ENCODE assay signal across 25 cellular contexts in the genomic region with DNA sequence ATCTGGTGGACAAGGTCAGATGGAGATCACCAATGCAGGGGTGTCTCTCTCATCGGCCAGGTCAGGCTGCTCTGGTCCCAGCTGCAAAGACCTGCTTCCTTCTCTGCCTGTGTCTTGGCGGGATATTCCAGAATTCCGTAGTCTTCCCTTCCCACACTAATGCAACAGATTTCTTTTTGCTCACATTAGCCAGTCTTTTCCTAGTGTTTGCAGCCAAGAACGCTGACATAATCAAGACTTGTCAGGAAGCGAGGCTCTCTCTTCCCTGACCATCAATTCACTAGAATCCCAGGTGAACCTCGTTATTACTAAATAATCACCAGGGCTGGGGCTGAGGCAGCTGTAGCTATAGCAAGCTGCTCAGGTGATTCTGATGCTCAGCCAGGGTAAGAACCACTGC. TPM values are rescaled to one million over a fixed set of nuclear protein-coding genes. Genes with fewer than 3 reads are reported as not detected.
DNase-seq lines count a peak whose midpoint lies in the region; ATAC-seq and TF ChIP-seq lines count a peak whose summit lies in the region.
"Had no signal": no experiment of that assay in that cellular context is flagged by ENCODE, and none has a peak within 500 bp of the region (broad histone marks: within the 10 kb centered on the region; RNA-seq: fewer than 3 reads in every experiment).

No MANE protein-coding gene starts in this region.

- H3K36me3 ChIP-seq in body of pancreas (replicated peaks in 1 of 2; ENCODE audit: insufficient read depth in 1 of 2, low read depth in 2 of 2), result no peaks in the 10 kb centered on the region
- peaks cover 0 to 14% (median 0%) of the 10 kb centered on the region in 9 donors for H3K36me3 ChIP-seq in heart right ventricle
- H3K36me3 ChIP-seq in uterus, result no peaks in the 10 kb centered on the region
- H3K36me3 ChIP-seq: BE2C, MG63 had no signal

- peak overlapping the region in 3 of 4 donors; percentile 58 to 74 (median 74) for H3K27ac ChIP-seq in body of pancreas
- peak overlapping the region in 6 of 10 donors; percentile 13 to 63 (median 44) for H3K27ac ChIP-seq in heart right ventricle
- peak overlapping the region; percentile 48 to 72 for H3K27ac ChIP-seq in uterus
- H3K27ac ChIP-seq: PC-9 had no signal

- H3K9me3 ChIP-seq in body of pancreas (no peaks in the 10 kb centered on the region), heart right ventricle (no peaks in the 10 kb centered on the region), uterus (no peaks in the 10 kb centered on the region)
- H3K9me3 ChIP-seq: BE2C, MG63, SK-N-SH had no signal

- TF ChIP-seq POLR2A in body of pancreas (IDR thresholded peaks at IDR 0.05) (no peak), uterus (IDR thresholded peaks at IDR 0.05) (no peak)

- 42 to 52% methylated on average over 6 of the region's 6 CpGs for WGBS in body of pancreas, 2 donors
- WGBS in heart right ventricle, 2 donors, result 54 to 57% methylated on average over 6 of the region's 6 CpGs

- no peak for TF ChIP-seq CTCF in body of pancreas (IDR thresholded peaks at IDR 0.05)
- no peak for TF ChIP-seq CTCF in heart right ventricle (IDR thresholded peaks at IDR 0.05)
- no peak for TF ChIP-seq CTCF in uterus (IDR thresholded peaks at IDR 0.05)
- TF ChIP-seq CTCF in Calu3 (IDR thresholded peaks at IDR 0.05; ENCODE audit: unreplicated experiment), result no peak

- no peak overlapping the region for H3K4me3 Mint-ChIP-seq in Calu3 (ENCODE audit: low read depth, unreplicated experiment)
- H3K4me3 Mint-ChIP-seq: CD4-positive, CD25-positive, alpha-beta regulatory T cell had no signal

- H3K4me3 ChIP-seq in body of pancreas, result no peak overlapping the region
- H3K4me3 ChIP-seq in heart right ventricle, result no peak overlapping the region
- no peak overlapping the region for H3K4me3 ChIP-seq in uterus
- H3K4me3 ChIP-seq: GM12878, K562, MG63, PC-9 had no signal

- intact Hi-C loops in Right ventricle myocardium superior (cut with DNase I) (no loop called here), cardiac septum (cut with DNase I) (no loop called here), body of pancreas (cut with DNase I) (no loop called here), heart right ventricle (cut with DNase I) (no loop called here), uterus (cut with DNase I; ENCODE audit: low total_unique reads) (no loop called here), Calu3 (cut with micrococcal nuclease; ENCODE audit: unreplicated experiment) (no loop called here)

- no peaks in the 10 kb centered on the region for H3K36me3 Mint-ChIP-seq in Calu3 (ENCODE audit: insufficient read depth, unreplicated experiment)

- no peaks in the 10 kb centered on the region for H3K27me3 Mint-ChIP-seq in Calu3 (ENCODE audit: unreplicated experiment)
- H3K27me3 Mint-ChIP-seq: CD4-positive, CD25-positive, alpha-beta regulatory T cell had no signal

- H3K9me3 Mint-ChIP-seq in Calu3 (ENCODE audit: low read depth, unreplicated experiment), result no peaks in the 10 kb centered on the region
- H3K9me3 Mint-ChIP-seq: CD4-positive, CD25-positive, alpha-beta regulatory T cell had no signal

- H3K27ac Mint-ChIP-seq in Calu3 (ENCODE audit: unreplicated experiment), result no peak overlapping the region
- H3K27ac Mint-ChIP-seq: CD4-positive, CD25-positive, alpha-beta regulatory T cell had no signal

- H3K27me3 ChIP-seq in body of pancreas (no peaks in the 10 kb centered on the region), heart right ventricle (no peaks in the 10 kb centered on the region), uterus (no peaks in the 10 kb centered on the region)
- H3K27me3 ChIP-seq: BE2C, MG63 had no signal

- peaks cover 89% of the 10 kb centered on the region for H3K4me1 ChIP-seq in body of pancreas
- peaks cover 0 to 70% (median 27%) of the 10 kb centered on the region in 9 donors for H3K4me1 ChIP-seq in heart right ventricle
- peaks cover 0 to 8% of the 10 kb centered on the region in 2 donors for H3K4me1 ChIP-seq in uterus
- H3K4me1 ChIP-seq: BE2C had no signal

- CTCF ChIA-PET in Calu3 (lab: Charles Lee), result no interaction called here

- DNase-seq in Right ventricle myocardium superior (no peak), cardiac septum (ENCODE audit: low spot score) (no peak), body of pancreas (peak in 1 of 4 donors; percentile 15), heart right ventricle (peak in 1 of 2 donors; percentile 44), uterus (no peak), Calu3 (no peak)
- DNase-seq: BE2C; CD4-positive, CD25-positive, alpha-beta regulatory T cell; DND-41; GOT3; MG63; NCI-H1417 treated with DMSO at 0.1 percent for 48 hours; NCI-H2171; NCI-H524; NCI-H82; PC-9; RPMI8226; SIG-M5; SK-N-SH had no signal

- peaks cover 12% of the 10 kb centered on the region for H3K4me1 Mint-ChIP-seq in Calu3 (ENCODE audit: low read depth, unreplicated experiment)

- peak; percentile 62 for ATAC-seq in Right ventricle myocardium superior (ENCODE audit: poor library complexity)
- no peak for ATAC-seq in body of pancreas
- peak in 6 of 8 donors; percentile 19 to 54 (median 42) for ATAC-seq in heart right ventricle
- no peak for ATAC-seq in GM21529 (IDR thresholded peaks at IDR 0.05; ENCODE audit: unreplicated experiment)
- ATAC-seq in GM21786 (IDR thresholded peaks at IDR 0.05; ENCODE audit: unreplicated experiment), result no peak
- ATAC-seq: GM12878, K562 had no signal

- BruUV-seq in Calu3 (replicated peaks; lab: Mats Ljungman, UMichigan), result no TSS peak

RNA-seq across cellular contexts. Expression of gene ACKR4, which starts 43.3 kb away (rescaled TPM):
- 2.9 TPM for total RNA-seq in Right ventricle myocardium superior
- 1.6 TPM for total RNA-seq in cardiac septum
- total RNA-seq in body of pancreas, result 1 to 10 TPM; 1.3 to 2.0 TPM
- total RNA-seq in heart right ventricle, result 1 to 10 TPM in 8 of 10 donors, under 1 TPM in 2; 0.47 to 3.4 (median 2.0) TPM
- 1 to 10 TPM in 1 of 2 donors, under 1 TPM in 1; 0.78 to 3.6 TPM for polyA plus RNA-seq in heart right ventricle
- 1 to 10 TPM; 2.0 to 4.7 (median 4.4) TPM for total RNA-seq in uterus
- 4.9 and 8.1 TPM in 2 replicates for total RNA-seq in Calu3 (2022)
- total RNA-seq: A673, K562, LHCN-M2, PC-9 had no signal

Comparison
In these comparisons a context has a peak if more than half of its experiments do, and no peak if none do; other contexts are left out.
1. ATAC-seq: peak in Right ventricle myocardium superior (single experiment) and heart right ventricle (6 of 8); none in body of pancreas (single experiment), GM21529 (single experiment) and GM21786 (single experiment).
2. Peak in every context shown above with its lines, with median percentiles within 50 percentile points of each other: H3K27ac ChIP-seq.